ENCODE assay signal across 19 cellular contexts in the genomic region with DNA sequence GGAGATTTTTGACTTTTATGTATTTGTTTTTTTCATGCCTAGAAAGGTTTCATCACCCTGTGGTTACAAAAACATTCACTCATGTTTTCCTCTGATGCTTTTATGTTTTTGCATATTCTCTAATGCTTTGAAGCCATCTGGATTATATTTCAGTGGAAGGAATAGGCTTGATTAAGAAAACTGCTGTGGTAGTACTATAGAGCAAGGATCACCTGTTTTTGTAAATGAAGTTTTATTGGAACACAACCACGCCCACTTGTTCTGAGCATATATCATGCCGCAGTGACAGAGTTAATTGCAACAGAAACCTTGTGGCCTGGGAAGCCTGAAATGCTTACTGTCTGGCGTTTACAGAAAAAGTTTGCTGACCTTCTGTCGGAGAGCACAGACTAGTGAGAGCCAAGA. TPM values are rescaled to one million over a fixed set of nuclear protein-coding genes. Genes with fewer than 3 reads are reported as not detected.
DNase-seq lines count a peak whose midpoint lies in the region; ATAC-seq and TF ChIP-seq lines count a peak whose summit lies in the region.
"Had no signal": no experiment of that assay in that cellular context is flagged by ENCODE, and none has a peak within 500 bp of the region (broad histone marks: within the 10 kb centered on the region; RNA-seq: fewer than 3 reads in every experiment).

No MANE protein-coding gene starts in this region.

- H2AFZ ChIP-seq in KMS-11 (ENCODE audit: low read depth) = no peak overlapping the region
- H2AFZ ChIP-seq in hepatocyte = no peak overlapping the region

- CTCF ChIA-PET in CD4-positive, alpha-beta T cell (lab: Charles Lee) = no interaction called here

- H3K4me3 Mint-ChIP-seq in CD4-positive, alpha-beta T cell = no peak overlapping the region
- H3K4me3 Mint-ChIP-seq: naive thymus-derived CD8-positive, alpha-beta T cell had no signal

- no peaks in the 10 kb centered on the region for H3K9me2 ChIP-seq in hepatocyte (replicated peaks; ENCODE audit: insufficient read depth)

- no peak overlapping the region; the same call in 1 of the 2 replicates for H3K9ac ChIP-seq in KMS-11
- H3K9ac ChIP-seq: BLaER1 treated with 17β-estradiol and CSF1 and Interleukin-3, amounts not matched to agents 10 nM and 100 nM had no signal

- intact Hi-C loops in CD4-positive, alpha-beta T cell (cut with DNase I, micrococcal nuclease) = no loop called here
- intact Hi-C loops in mucosa of descending colon (cut with DNase I, micrococcal nuclease) = no loop called here

- H3K27me3 Mint-ChIP-seq in CD4-positive, alpha-beta T cell = no peaks in the 10 kb centered on the region
- H3K27me3 Mint-ChIP-seq: naive thymus-derived CD8-positive, alpha-beta T cell had no signal

- POLR2A ChIA-PET in CD4-positive, alpha-beta T cell (lab: Charles Lee) = no interaction called here

- H3K27ac Mint-ChIP-seq in CD4-positive, alpha-beta T cell = peak overlapping the region; percentile 10

- H3K4me1 Mint-ChIP-seq in CD4-positive, alpha-beta T cell (ENCODE audit: low read depth) = peaks cover 13% of the 10 kb centered on the region

- no peak for TF ChIP-seq CTCF in CD4-positive, alpha-beta T cell (IDR thresholded peaks at IDR 0.05)
- TF ChIP-seq CTCF in KMS-11 (conservative IDR thresholded peaks at IDR 0.05; ENCODE audit: low read depth, low read length) = no peak
- no peak for TF ChIP-seq CTCF in mucosa of descending colon (IDR thresholded peaks at IDR 0.05)
- TF ChIP-seq CTCF in hepatocyte (IDR thresholded peaks at IDR 0.05; ENCODE audit: poor library complexity) = no peak

- H3K4me1 ChIP-seq in KMS-11 (ENCODE audit: low read depth, poor library complexity, severe bottlenecking) (peaks cover 24% of the 10 kb centered on the region), mucosa of descending colon (ENCODE audit: low read depth) (no peaks in the 10 kb centered on the region), hepatocyte (ENCODE audit: insufficient read depth) (no peaks in the 10 kb centered on the region)
- H3K4me1 ChIP-seq: BLaER1 treated with 17β-estradiol and CSF1 and Interleukin-3, amounts not matched to agents 10 nM and 100 nM; foreskin keratinocyte had no signal

- H4K20me1 ChIP-seq in KMS-11 (ENCODE audit: insufficient read depth) (no peaks in the 10 kb centered on the region), hepatocyte (ENCODE audit: insufficient read depth, poor library complexity, severe bottlenecking) (no peaks in the 10 kb centered on the region)

- H3K27ac ChIP-seq in CD4-positive, alpha-beta T cell (ENCODE audit: low read depth, low read length) = no peak overlapping the region
- peak overlapping the region; percentile 43; the same call in 1 of the 2 replicates for H3K27ac ChIP-seq in KMS-11
- H3K27ac ChIP-seq in substantia nigra (ENCODE audit: low read depth, low read length, poor library complexity, severe bottlenecking) = no peak overlapping the region
- no peak overlapping the region for H3K27ac ChIP-seq in hepatocyte
- H3K27ac ChIP-seq: BLaER1 treated with 17β-estradiol and CSF1 and Interleukin-3, amounts not matched to agents 10 nM and 100 nM; foreskin keratinocyte; WERI-Rb-1 had no signal

- H3K9me3 ChIP-seq in CD4-positive, alpha-beta T cell (ENCODE audit: control insufficient read depth, low read length) = no peaks in the 10 kb centered on the region
- H3K9me3 ChIP-seq in mucosa of descending colon (no peaks in the 10 kb centered on the region), hepatocyte (ENCODE audit: low read depth) (no peaks in the 10 kb centered on the region)
- H3K9me3 ChIP-seq: BLaER1 treated with 17β-estradiol and CSF1 and Interleukin-3, amounts not matched to agents 10 nM and 100 nM had no signal

- no peaks in the 10 kb centered on the region; the same call in 1 of the 2 replicates for H3K79me2 ChIP-seq in KMS-11 (ENCODE audit: insufficient read depth, low read depth)
- H3K79me2 ChIP-seq in hepatocyte = peaks cover 7% of the 10 kb centered on the region

- WGBS in hepatocyte (ENCODE audit: low lambda C conversion rate, missing lambda C conversion rate) = 60% methylated on average over 4 of the region's 4 CpGs

- H3K9me3 Mint-ChIP-seq in CD4-positive, alpha-beta T cell = no peaks in the 10 kb centered on the region
- H3K9me3 Mint-ChIP-seq: naive thymus-derived CD8-positive, alpha-beta T cell had no signal

- no peaks in the 10 kb centered on the region for H3K36me3 ChIP-seq in KMS-11 (ENCODE audit: insufficient read depth)
- H3K36me3 ChIP-seq in mucosa of descending colon (ENCODE audit: low read depth) = no peaks in the 10 kb centered on the region
- H3K36me3 ChIP-seq in hepatocyte (replicated peaks; ENCODE audit: insufficient read depth, low read depth) = no peaks in the 10 kb centered on the region

- no peak for DNase-seq in CD4-positive, alpha-beta T cell
- DNase-seq in amniotic epithelial cell (ENCODE audit: low read depth) (peak; percentile 94), mucosa of descending colon (peak in 1 of 3 donors; percentile 67), substantia nigra (lab: John Stamatoyannopoulos, UW) (no peak), hepatocyte (ENCODE audit: low spot score) (no peak), A172 (ENCODE audit: low spot score) (no peak)
- DNase-seq: activated naive CD4-positive, alpha-beta T cell; DMS53; effector CD8-positive, alpha-beta T cell; foreskin keratinocyte; naive thymus-derived CD8-positive, alpha-beta T cell; NCI-H2029 treated with DMSO at 0.1 percent for 48 hours; NCI-H524 treated with DMSO at 0.1 percent for 48 hours; WERI-Rb-1 had no signal

- no peak for ATAC-seq in CD4-positive, alpha-beta T cell (ENCODE audit: poor library complexity)
- ATAC-seq in mucosa of descending colon = peak; percentile 93
- ATAC-seq in GM18867 (IDR thresholded peaks at IDR 0.05; ENCODE audit: unreplicated experiment) = no peak
- ATAC-seq: foreskin keratinocyte; naive thymus-derived CD8-positive, alpha-beta T cell; Panc1; SK-N-SH treated with all-trans-retinoic acid at 6 μM for 48 hours had no signal

- H3K4me2 ChIP-seq in KMS-11 (peak overlapping the region; percentile 17; the same call in 1 of the 2 replicates), hepatocyte (no peak overlapping the region)
- H3K4me2 ChIP-seq: BLaER1 treated with 17β-estradiol and CSF1 and Interleukin-3, amounts not matched to agents 10 nM and 100 nM had no signal

- H3K27me3 ChIP-seq in CD4-positive, alpha-beta T cell (ENCODE audit: control insufficient read depth, insufficient read depth, low read length) = no peaks in the 10 kb centered on the region
- H3K27me3 ChIP-seq in KMS-11 (ENCODE audit: insufficient read depth, low read depth) (no peaks in the 10 kb centered on the region), hepatocyte (no peaks in the 10 kb centered on the region)
- H3K27me3 ChIP-seq: BLaER1 treated with 17β-estradiol and CSF1 and Interleukin-3, amounts not matched to agents 10 nM and 100 nM; foreskin keratinocyte had no signal

- H3K36me3 Mint-ChIP-seq in CD4-positive, alpha-beta T cell (ENCODE audit: low read depth) = peaks cover 74% of the 10 kb centered on the region

- H3K4me3 ChIP-seq in KMS-11 (IDR thresholded peaks at IDR 0.05; ENCODE audit: insufficient read depth, low read depth, low read length) (no peak overlapping the region), mucosa of descending colon (no peak overlapping the region), hepatocyte (no peak overlapping the region)
- H3K4me3 ChIP-seq: BLaER1 treated with 17β-estradiol and CSF1 and Interleukin-3, amounts not matched to agents 10 nM and 100 nM had no signal

RNA-seq across cellular contexts. Expression of gene COX10, which starts 11.5 kb away (rescaled TPM):
- total RNA-seq in CD4-positive, alpha-beta T cell = 1 to 10 TPM; 9.1 to 9.9 TPM
- total RNA-seq in mucosa of descending colon (10 to 100 TPM; 24.9 to 36.3 (median 35.5) TPM), hepatocyte (27.6 and 34.7 TPM in 2 replicates)
- 18.7 and 23.2 TPM in 2 replicates for polyA plus RNA-seq in hepatocyte
- total RNA-seq in A172 (2014; rRNA removed; shearing (Covaris generic)) = 18.2 and 31.0 TPM in 2 replicates
